ENCODE assay signal across 1 cellular context in genomic region chr19:1042689-1043511, GRCh38.
TF ChIP-seq lines count a peak whose summit lies in the region.

No MANE protein-coding gene starts in this region.

TF ChIP-seq in SK-N-SH treated with all-trans-retinoic acid at 6 μM for 48 hours, 23 proteins besides CTCF, POLR2A, EP300 and RAD21 (continued from another document):
- TF ChIP-seq CSRNP3 (CRISPR knock-in tag; IDR thresholded peaks at IDR 0.05) (no peak), ZFP3 (CRISPR knock-in tag; IDR thresholded peaks at IDR 0.05) (no peak), GLIS3 (CRISPR knock-in tag; IDR thresholded peaks at IDR 0.05) (no peak), POU6F1 (CRISPR knock-in tag; IDR thresholded peaks at IDR 0.05; ENCODE audit: borderline replicate concordance, low read depth) (no peak), TOX (CRISPR knock-in tag; IDR thresholded peaks at IDR 0.05; ENCODE audit: borderline replicate concordance) (no peak)
TF ChIP-seq in SK-N-SH treated with all-trans-retinoic acid at 6 μM for 48 hours: peak in this region for 0.
